Comparison of ENCODE assay signal across 8 cellular contexts in the genomic region with DNA sequence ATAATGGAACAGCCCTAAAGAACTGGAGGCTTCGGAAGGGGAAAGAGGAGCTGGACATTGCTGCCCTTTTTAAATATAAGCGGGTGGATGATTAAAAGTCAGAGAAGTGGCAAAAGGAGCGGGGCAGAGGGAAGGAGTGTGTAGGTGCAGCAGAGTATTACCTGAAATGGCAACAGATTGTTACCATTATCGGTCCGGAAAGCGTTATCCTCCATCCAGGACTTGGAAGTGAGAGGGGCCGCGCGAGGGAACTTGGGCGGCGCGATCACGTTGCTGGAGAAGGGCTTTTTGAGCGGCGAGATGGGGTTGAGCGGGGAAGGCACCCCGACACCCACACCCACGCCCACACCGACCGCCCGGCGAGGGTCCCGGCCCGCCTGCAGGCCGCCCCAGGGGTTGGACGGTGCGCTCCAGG. TPM values are rescaled to one million over a fixed set of nuclear protein-coding genes. Genes with fewer than 3 reads are reported as not detected.
DNase-seq lines count a peak whose midpoint lies in the region; ATAC-seq, FAIRE-seq and TF ChIP-seq lines count a peak whose summit lies in the region.

No MANE protein-coding gene starts in this region.

- no peaks in the 10 kb centered on the region for H3K79me2 ChIP-seq in astrocyte (ENCODE audit: insufficient read depth, low read length)

- H3K4me1 Mint-ChIP-seq in astrocyte (ENCODE audit: low read depth, unreplicated experiment), result peaks cover 14% of the 10 kb centered on the region

- peak overlapping the region; percentile 75 for H3K9ac ChIP-seq in astrocyte (ENCODE audit: low read length)

- FAIRE-seq in astrocyte (lab: Jason Lieb, UNC), result no peak

- no peaks in the 10 kb centered on the region for H3K9me3 Mint-ChIP-seq in astrocyte (ENCODE audit: unreplicated experiment)

- DNase-seq in NCI-H146 (lab: John Stamatoyannopoulos, UW) (peak; percentile 56), NCI-H146 treated with DMSO at 0.1 percent for 48 hours (lab: John Stamatoyannopoulos, UW; ENCODE audit: unreplicated experiment) (no peak), astrocyte (ENCODE audit: low read depth) (no peak), left colon (no peak), substantia nigra (lab: John Stamatoyannopoulos, UW) (peak in 17 of 49 donors; percentile 19 to 66 (median 44)), NCI-H1092 (lab: John Stamatoyannopoulos, UW) (no peak), GM20000 (ENCODE audit: low spot score) (no peak), DMS153 treated with DMSO at 0.1 percent for 48 hours (lab: John Stamatoyannopoulos, UW; ENCODE audit: unreplicated experiment) (no peak)

- H3K27me3 ChIP-seq in astrocyte (ENCODE audit: insufficient read depth, low read length), result no peaks in the 10 kb centered on the region

- peak overlapping the region; percentile 75 for H3K4me3 ChIP-seq in astrocyte (ENCODE audit: insufficient read depth, low read depth, low read length)

- peaks cover 16% of the 10 kb centered on the region for H3K27me3 Mint-ChIP-seq in astrocyte (ENCODE audit: low read depth, unreplicated experiment)

- H3K9me3 ChIP-seq in astrocyte (ENCODE audit: insufficient read depth, low read depth, low read length), result no peaks in the 10 kb centered on the region

- H3K36me3 Mint-ChIP-seq in astrocyte (ENCODE audit: low read depth, unreplicated experiment), result no peaks in the 10 kb centered on the region

- ATAC-seq in left colon, result peak; percentile 0

- peaks cover 15% of the 10 kb centered on the region for H3K4me1 ChIP-seq in astrocyte (ENCODE audit: insufficient read depth, low read length)

- intact Hi-C loops in left colon (cut with DNase I, micrococcal nuclease), result no loop called here

- H3K27ac ChIP-seq in astrocyte (ENCODE audit: low read depth, low read length) (no peak overlapping the region), substantia nigra (ENCODE audit: low read depth, low read length, poor library complexity, severe bottlenecking) (peak overlapping the region; percentile 93)

- H2AFZ ChIP-seq in astrocyte (ENCODE audit: low read depth, low read length), result peak overlapping the region; percentile 86

- no peaks in the 10 kb centered on the region for H3K36me3 ChIP-seq in astrocyte (ENCODE audit: insufficient read depth, low read length)

- peak overlapping the region; percentile 56 for H3K27ac Mint-ChIP-seq in astrocyte (ENCODE audit: unreplicated experiment)

- peak overlapping the region; percentile 94 for H3K4me3 Mint-ChIP-seq in astrocyte (ENCODE audit: unreplicated experiment)

- H4K20me1 ChIP-seq in astrocyte (ENCODE audit: insufficient read depth, low read length), result peaks cover 6% of the 10 kb centered on the region

- TF ChIP-seq CTCF in astrocyte (IDR thresholded peaks at IDR 0.05; ENCODE audit: insufficient read depth, low read depth, low read length) (no peak), GM20000 (IDR thresholded peaks at IDR 0.05; ENCODE audit: extremely low read depth, missing control alignments) (no peak)

- H3K4me2 ChIP-seq in astrocyte (ENCODE audit: low read length), result peak overlapping the region; percentile 95

RNA-seq across cellular contexts. Expression of a gene that starts 51.7 kb away (rescaled TPM):
- total RNA-seq in astrocyte (1.2 and 1.6 TPM in 2 replicates), left colon (1 to 10 TPM; 6.9 to 9.9 TPM)

RNA-seq across cellular contexts. Expression of a gene that starts 51.8 kb away (rescaled TPM):
- total RNA-seq in astrocyte, result 48.2 and 52.1 TPM in 2 replicates
- total RNA-seq in left colon, result 10 to 100 TPM; 35.9 to 42.6 TPM
